In the genomic region with DNA sequence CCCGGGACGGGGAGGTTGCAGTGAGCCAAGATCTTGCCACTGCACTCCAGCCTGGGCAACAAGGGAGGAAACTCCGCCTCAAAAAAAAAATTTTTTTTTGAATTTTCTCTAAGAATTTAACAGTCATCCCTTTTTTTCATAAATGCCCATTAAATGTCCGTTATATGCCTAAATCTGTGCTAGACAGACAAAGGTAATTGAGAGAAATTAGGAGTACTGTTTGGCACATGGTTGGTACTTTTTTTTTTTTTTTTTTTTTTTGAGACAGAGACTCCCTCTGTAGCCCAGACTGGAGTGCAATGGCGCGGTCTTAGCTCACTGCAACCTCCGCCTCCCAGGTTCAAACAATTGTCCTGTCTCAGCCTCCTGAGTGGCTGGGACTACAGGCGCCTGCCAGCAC, we compare ENCODE assay signal across 1 cellular context.
TF ChIP-seq lines count a peak whose summit lies in the region.

No MANE protein-coding gene starts in this region.

TF ChIP-seq in A549, 52 proteins besides CTCF, POLR2A, EP300 and RAD21 (continued from another document):
- TF ChIP-seq, protein P1, sequence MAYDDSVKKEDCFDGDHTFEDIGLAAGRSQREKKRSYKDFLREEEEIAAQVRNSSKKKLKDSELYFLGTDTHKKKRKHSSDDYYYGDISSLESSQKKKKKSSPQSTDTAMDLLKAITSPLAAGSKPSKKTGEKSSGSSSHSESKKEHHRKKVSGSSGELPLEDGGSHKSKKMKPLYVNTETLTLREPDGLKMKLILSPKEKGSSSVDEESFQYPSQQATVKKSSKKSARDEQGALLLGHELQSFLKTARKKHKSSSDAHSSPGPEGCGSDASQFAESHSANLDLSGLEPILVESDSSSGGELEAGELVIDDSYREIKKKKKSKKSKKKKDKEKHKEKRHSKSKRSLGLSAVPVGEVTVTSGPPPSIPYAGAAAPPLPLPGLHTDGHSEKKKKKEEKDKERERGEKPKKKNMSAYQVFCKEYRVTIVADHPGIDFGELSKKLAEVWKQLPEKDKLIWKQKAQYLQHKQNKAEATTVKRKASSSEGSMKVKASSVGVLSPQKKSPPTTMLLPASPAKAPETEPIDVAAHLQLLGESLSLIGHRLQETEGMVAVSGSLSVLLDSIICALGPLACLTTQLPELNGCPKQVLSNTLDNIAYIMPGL (CRISPR knock-in tag; IDR thresholded peaks at IDR 0.05; ENCODE audit: borderline replicate concordance), result no peak
TF ChIP-seq in A549: peak in this region for 0.
